ENCODE assay signal across 8 cellular contexts in the genomic region with DNA sequence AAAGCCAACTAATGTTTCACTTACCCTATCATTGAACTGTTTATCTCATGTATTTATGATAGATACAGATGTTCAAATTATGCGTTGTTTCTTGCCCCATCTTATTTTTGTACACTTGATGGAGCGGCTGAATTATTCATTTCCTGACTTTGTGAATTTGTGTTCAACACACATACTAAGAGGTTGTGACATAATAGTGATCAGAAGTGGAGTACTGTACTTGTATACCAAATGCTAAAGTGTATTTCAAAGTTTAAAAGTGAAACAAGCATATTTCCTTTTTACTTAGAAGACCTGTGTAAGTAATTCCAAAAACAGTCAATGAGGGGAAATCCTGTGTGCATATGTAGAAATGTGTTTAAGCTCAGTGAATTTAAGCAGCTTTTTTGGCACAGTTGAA. TPM values are rescaled to one million over a fixed set of nuclear protein-coding genes. Genes with fewer than 3 reads are reported as not detected.
DNase-seq lines count a peak whose midpoint lies in the region; ATAC-seq and TF ChIP-seq lines count a peak whose summit lies in the region.

No MANE protein-coding gene starts in this region.

- peak overlapping the region; percentile 25 for H2AFZ ChIP-seq in Loucy (ENCODE audit: low read length)

- POLR2A ChIA-PET in naive thymus-derived CD8-positive, alpha-beta T cell (lab: Charles Lee) = interaction anchor here (0.8 to 4.4 kb wide), 5 partner anchors 22 to 228 kb away, joined by 3 to 98 read pairs (median 12); a partner anchor contains a TSS

- peaks cover 64% of the 10 kb centered on the region for H3K36me3 Mint-ChIP-seq in dendritic cell treated with granulocyte-macrophage colony-stimulating factor and Interleukin-4, amounts not matched to agents 40 ng/mL and 50 ng/mL, for 4 days (ENCODE audit: low read depth)
- H3K36me3 Mint-ChIP-seq in naive thymus-derived CD8-positive, alpha-beta T cell = peaks cover 39 to 56% (median 42%) of the 10 kb centered on the region in 3 donors

- peaks cover 48% of the 10 kb centered on the region for H3K4me1 Mint-ChIP-seq in dendritic cell treated with granulocyte-macrophage colony-stimulating factor and Interleukin-4, amounts not matched to agents 40 ng/mL and 50 ng/mL, for 4 days (ENCODE audit: low read depth)
- H3K4me1 Mint-ChIP-seq in naive thymus-derived CD8-positive, alpha-beta T cell = peaks cover 33 to 58% (median 54%) of the 10 kb centered on the region in 4 donors

- no peaks in the 10 kb centered on the region for H3K27me3 ChIP-seq in BE2C
- no peaks in the 10 kb centered on the region for H3K27me3 ChIP-seq in Loucy (ENCODE audit: insufficient read depth, low read length, poor library complexity, severe bottlenecking)

- H3K9me3 ChIP-seq in BE2C (no peaks in the 10 kb centered on the region), Loucy (ENCODE audit: insufficient read depth, low read depth, low read length) (no peaks in the 10 kb centered on the region)

- ATAC-seq in naive thymus-derived CD8-positive, alpha-beta T cell = peak in 1 of 2 donors; percentile 1
- ATAC-seq in GM21447 (IDR thresholded peaks at IDR 0.05; ENCODE audit: unreplicated experiment) (no peak), esophagus mucosa (no peak), HG02870 (IDR thresholded peaks at IDR 0.05; ENCODE audit: unreplicated experiment) (no peak)

- intact Hi-C loops in dendritic cell treated with granulocyte-macrophage colony-stimulating factor and Interleukin-4, amounts not matched to agents 40 ng/mL and 50 ng/mL, for 4 days (cut with micrococcal nuclease) = loop anchor here (2.0 to 5.0 kb wide), 3 partner anchors 34 to 91 kb away; no protein-coding TSS in a partner anchor

- H3K4me1 ChIP-seq in BE2C (0 out of 2 replicates have a peak, but pooled peaks cover 3% of the 10 kb centered on the region), Loucy (ENCODE audit: insufficient read depth, low read length, poor library complexity, severe bottlenecking) (peaks cover 35% of the 10 kb centered on the region)

- TF ChIP-seq CTCF in BE2C (IDR thresholded peaks at IDR 0.05; ENCODE audit: low read depth, low read length) (no peak), Loucy (conservative IDR thresholded peaks at IDR 0.05; ENCODE audit: low read length) (no peak)

- no peaks in the 10 kb centered on the region for H3K9me3 Mint-ChIP-seq in dendritic cell treated with granulocyte-macrophage colony-stimulating factor and Interleukin-4, amounts not matched to agents 40 ng/mL and 50 ng/mL, for 4 days
- H3K9me3 Mint-ChIP-seq in naive thymus-derived CD8-positive, alpha-beta T cell = no peaks in the 10 kb centered on the region

- no peaks in the 10 kb centered on the region for H3K27me3 Mint-ChIP-seq in dendritic cell treated with granulocyte-macrophage colony-stimulating factor and Interleukin-4, amounts not matched to agents 40 ng/mL and 50 ng/mL, for 4 days
- no peaks in the 10 kb centered on the region for H3K27me3 Mint-ChIP-seq in naive thymus-derived CD8-positive, alpha-beta T cell

- peaks cover 14% of the 10 kb centered on the region; the same call in 1 of the 2 replicates for H3K79me2 ChIP-seq in Loucy (ENCODE audit: insufficient read depth, low read length)

- H3K9ac ChIP-seq in Loucy (ENCODE audit: low read depth, low read length, poor library complexity, severe bottlenecking) = peak overlapping the region; percentile 76

- H3K4me2 ChIP-seq in Loucy (ENCODE audit: low read depth, low read length, poor library complexity, severe bottlenecking) = peak overlapping the region; percentile 86

- DNase-seq in BE2C = no peak
- no peak for DNase-seq in naive thymus-derived CD8-positive, alpha-beta T cell
- DNase-seq in cerebellar nuclear complex (lab: John Stamatoyannopoulos, UW) = no peak

- peaks cover 7% of the 10 kb centered on the region for H3F3A ChIP-seq in Loucy (ENCODE audit: low read depth)

- H3K27ac Mint-ChIP-seq in dendritic cell treated with granulocyte-macrophage colony-stimulating factor and Interleukin-4, amounts not matched to agents 40 ng/mL and 50 ng/mL, for 4 days = peak overlapping the region; percentile 98
- H3K27ac Mint-ChIP-seq in naive thymus-derived CD8-positive, alpha-beta T cell = peak overlapping the region; percentile 98 to 100 (median 99)

- H3K4me3 Mint-ChIP-seq in dendritic cell treated with granulocyte-macrophage colony-stimulating factor and Interleukin-4, amounts not matched to agents 40 ng/mL and 50 ng/mL, for 4 days = peak overlapping the region; percentile 91
- H3K4me3 Mint-ChIP-seq in naive thymus-derived CD8-positive, alpha-beta T cell = peak overlapping the region; percentile 88 to 100 (median 97)

- H4K20me1 ChIP-seq in Loucy (ENCODE audit: insufficient read depth, low read length, poor library complexity, severe bottlenecking) = no peaks in the 10 kb centered on the region

- H3K4me3 ChIP-seq in BE2C (ENCODE audit: low read depth, low read length) (peak overlapping the region; percentile 89), Loucy (ENCODE audit: low read length, poor library complexity, severe bottlenecking) (peak overlapping the region; percentile 72)

- H3K9me2 ChIP-seq in Loucy (replicated peaks; ENCODE audit: low read depth, low read length) = 0 out of 2 replicates have a peak, but pooled peaks cover 6% of the 10 kb centered on the region

- H3K36me3 ChIP-seq in BE2C (peaks cover 16% of the 10 kb centered on the region), Loucy (ENCODE audit: insufficient read depth, low read length) (peaks cover 40% of the 10 kb centered on the region; the same call in 1 of the 2 replicates)

RNA-seq across cellular contexts. Expression of a gene that starts 1.8 kb away (rescaled TPM):
- polyA plus RNA-seq in BE2C (2012; ENCODE audit: insufficient read depth, insufficient read length, low read depth) = 2.0 TPM
- 100 to 1,000 TPM; 148 to 151 TPM for total RNA-seq in naive thymus-derived CD8-positive, alpha-beta T cell
- 10 to 100 TPM in 2 of 3 donors, 1 to 10 TPM in 1; 9.3 to 23.6 (median 20.2) TPM for polyA plus RNA-seq in naive thymus-derived CD8-positive, alpha-beta T cell
- total RNA-seq in esophagus mucosa = 56.3 TPM
